In genomic region chr5:134132372-134133212, GRCh38 we compare ENCODE assay signal across 8 cellular contexts. TPM values are rescaled to one million over a fixed set of nuclear protein-coding genes. Genes with fewer than 3 reads are reported as not detected.
DNase-seq lines count a peak whose midpoint lies in the region; ATAC-seq lines count a peak whose summit lies in the region.

No MANE protein-coding gene starts in this region.

- H3K4me3 ChIP-seq in naive thymus-derived CD4-positive, alpha-beta T cell (ENCODE audit: low read length), result peak overlapping the region; percentile 86
- no peak overlapping the region for H3K4me3 ChIP-seq in trophoblast cell (ENCODE audit: low read depth, low read length)

- peak; percentile 53 for ATAC-seq in GM18870 (IDR thresholded peaks at IDR 0.05; ENCODE audit: unreplicated experiment)
- peak; percentile 60 for ATAC-seq in HG03095 (IDR thresholded peaks at IDR 0.05; ENCODE audit: unreplicated experiment)
- peak; percentile 87 for ATAC-seq in naive thymus-derived CD4-positive, alpha-beta T cell
- ATAC-seq in GM19324 (IDR thresholded peaks at IDR 0.05; ENCODE audit: low FRiP score, unreplicated experiment), result no peak

- WGBS in trophoblast cell (ENCODE audit: extremely low coverage, insufficient coverage, insufficient read length), result no CpG with 5 or more reads among the region's 16 CpGs

- no peaks in the 10 kb centered on the region for H3K27me3 ChIP-seq in naive thymus-derived CD4-positive, alpha-beta T cell (ENCODE audit: control insufficient read depth in 2 of 2, insufficient read depth in 2 of 2, low read length in 2 of 2)
- H3K27me3 ChIP-seq in trophoblast cell (ENCODE audit: insufficient read depth, low read length), result no peaks in the 10 kb centered on the region

- H3K36me3 ChIP-seq in naive thymus-derived CD4-positive, alpha-beta T cell (ENCODE audit: control insufficient read depth in 2 of 3, insufficient read depth in 3 of 3, low read length in 3 of 3), result peaks cover 16 to 88% (median 51%) of the 10 kb centered on the region in 3 experiments
- peaks cover 42 to 59% of the 10 kb centered on the region in 2 experiments for H3K36me3 ChIP-seq in trophoblast cell (ENCODE audit: control insufficient read depth in 1 of 2, insufficient read depth in 2 of 2, low read length in 2 of 2)

- no peaks in the 10 kb centered on the region for H3K9me3 ChIP-seq in naive thymus-derived CD4-positive, alpha-beta T cell (ENCODE audit: control insufficient read depth in 2 of 3, low read length in 3 of 3)
- H3K9me3 ChIP-seq in trophoblast cell (ENCODE audit: insufficient read depth, low read depth, low read length), result no peaks in the 10 kb centered on the region

- no peak overlapping the region for H3K4me2 ChIP-seq in trophoblast cell (ENCODE audit: low read length)

- H3K9ac ChIP-seq in trophoblast cell (ENCODE audit: low read length), result no peak overlapping the region

- H4K8ac ChIP-seq in trophoblast cell (ENCODE audit: low read depth, low read length), result no peak overlapping the region

- peak overlapping the region; percentile 93 to 100 (median 98) for H3K4me3 Mint-ChIP-seq in naive thymus-derived CD4-positive, alpha-beta T cell

- H3K79me2 ChIP-seq in trophoblast cell (ENCODE audit: control insufficient read depth, insufficient read depth, low read length, poor library complexity), result no peaks in the 10 kb centered on the region

- H3K4me1 Mint-ChIP-seq in naive thymus-derived CD4-positive, alpha-beta T cell, result peaks cover 57 to 100% (median 90%) of the 10 kb centered on the region in 7 donors

- no peak overlapping the region for H4K91ac ChIP-seq in trophoblast cell (ENCODE audit: low read depth, low read length)

- H2BK12ac ChIP-seq in trophoblast cell (ENCODE audit: low read length), result no peak overlapping the region

- POLR2A ChIA-PET in naive thymus-derived CD4-positive, alpha-beta T cell (lab: Charles Lee), result interaction anchor here (1.4 to 48.2 kb wide), 3 partner anchors 56 to 86 kb away, joined by 3 to 1333 read pairs (median 22); no protein-coding TSS in a partner anchor

- DNase-seq in activated CD8-positive, alpha-beta memory T cell treated with anti-CD3 and anti-CD28 coated beads, Interleukin-2, amount 50 U/mL, for 48 hours, result peak; percentile 81
- DNase-seq in naive thymus-derived CD4-positive, alpha-beta T cell, result peak; percentile 52 to 94 (median 87)
- no peak for DNase-seq in trophoblast cell
- no peak for DNase-seq in DMS53 (lab: John Stamatoyannopoulos, UW)
- no peak for DNase-seq in superior temporal gyrus (ENCODE audit: extremely low spot score)

- no peak overlapping the region for H2BK120ac ChIP-seq in trophoblast cell (ENCODE audit: insufficient read depth, low read length, poor library complexity)

- no peak overlapping the region for H3K18ac ChIP-seq in trophoblast cell (ENCODE audit: low read length)

- no peak overlapping the region for H3K23ac ChIP-seq in trophoblast cell (ENCODE audit: low read length)

- peaks cover 0 to 3% (median 0%) of the 10 kb centered on the region in 11 donors for H3K9me3 Mint-ChIP-seq in naive thymus-derived CD4-positive, alpha-beta T cell

- H3K27ac ChIP-seq in naive thymus-derived CD4-positive, alpha-beta T cell (ENCODE audit: low read depth, low read length), result peak overlapping the region; percentile 97
- no peak overlapping the region for H3K27ac ChIP-seq in trophoblast cell (ENCODE audit: low read depth, low read length)

- no peak overlapping the region for H4K12ac ChIP-seq in trophoblast cell (ENCODE audit: low read depth, low read length)

- H3K14ac ChIP-seq in trophoblast cell (ENCODE audit: low read length), result no peak overlapping the region

- CTCF ChIA-PET in naive thymus-derived CD4-positive, alpha-beta T cell (lab: Charles Lee), result interaction anchor here (0.6 to 28.5 kb wide), 5 partner anchors 13 to 455 kb away, joined by 3 to 394 read pairs (median 5); partner anchors contain the start of gene TCF7

- H3K27ac Mint-ChIP-seq in naive thymus-derived CD4-positive, alpha-beta T cell, result peak overlapping the region; percentile 90 to 99 (median 98)

- no peaks in the 10 kb centered on the region for H3K79me1 ChIP-seq in trophoblast cell (ENCODE audit: low read length)

- H3K36me3 Mint-ChIP-seq in naive thymus-derived CD4-positive, alpha-beta T cell, result peaks cover 18 to 69% (median 54%) of the 10 kb centered on the region in 5 donors

- intact Hi-C loops in naive thymus-derived CD4-positive, alpha-beta T cell (cut with micrococcal nuclease), result loop anchor here (1.0 kb wide), 6 partner anchors 8 to 45 kb away; partner anchors contain the start of gene TCF7 (in 2 of the 2)

- no peak overlapping the region for H2AFZ ChIP-seq in trophoblast cell (ENCODE audit: insufficient read depth, low read length, poor library complexity)

- peaks cover 0 to 2% (median 0%) of the 10 kb centered on the region in 5 donors for H3K27me3 Mint-ChIP-seq in naive thymus-derived CD4-positive, alpha-beta T cell

- no peak overlapping the region for H2AK5ac ChIP-seq in trophoblast cell (ENCODE audit: low read length)

- H3K4ac ChIP-seq in trophoblast cell (ENCODE audit: low read depth, low read length), result no peak overlapping the region

- no peak overlapping the region for H2BK5ac ChIP-seq in trophoblast cell (ENCODE audit: low read depth, low read length, poor library complexity)

- peaks cover 93 to 97% of the 10 kb centered on the region in 2 donors for H3K4me1 ChIP-seq in naive thymus-derived CD4-positive, alpha-beta T cell (ENCODE audit: control insufficient read depth in 2 of 2, insufficient read depth in 2 of 2, low read length in 2 of 2)
- peaks cover 15% of the 10 kb centered on the region in 2 experiments for H3K4me1 ChIP-seq in trophoblast cell (ENCODE audit: control insufficient read depth in 1 of 2, insufficient read depth in 2 of 2, low read length in 2 of 2)

RNA-seq across cellular contexts. Expression of gene TCF7, which starts 18.1 kb away (rescaled TPM):
- 1,000 to 10,000 TPM in 2 of 5 experiments, 100 to 1,000 TPM in 3; 203 to 1,066 (median 643) TPM for total RNA-seq in naive thymus-derived CD4-positive, alpha-beta T cell
- 100 to 1,000 TPM; 356 to 560 TPM for polyA plus RNA-seq in naive thymus-derived CD4-positive, alpha-beta T cell
- 10.2 and 10.8 TPM in 2 replicates for polyA plus RNA-seq in trophoblast cell (2013)

RNA-seq across cellular contexts. Expression of gene SKP1, which starts 44.2 kb away (rescaled TPM):
- 100 to 1,000 TPM; 224 to 287 (median 268) TPM for total RNA-seq in naive thymus-derived CD4-positive, alpha-beta T cell
- polyA plus RNA-seq in naive thymus-derived CD4-positive, alpha-beta T cell, result 1,000 to 10,000 TPM; 1,257 to 1,361 TPM
- 589 and 590 TPM in 2 replicates for polyA plus RNA-seq in trophoblast cell (2013)

Comparison
In these comparisons a context has a peak if more than half of its experiments do, and no peak if none do; other contexts are left out.
1. DNase-seq: peak in activated CD8-positive, alpha-beta memory T cell treated with anti-CD3 and anti-CD28 coated beads, Interleukin-2, amount 50 U/mL, for 48 hours (single experiment) and naive thymus-derived CD4-positive, alpha-beta T cell (9 of 9); none in trophoblast cell (0 of 2), DMS53 (single experiment) and superior temporal gyrus (single experiment).